Comparison of ENCODE assay signal across 8 cellular contexts in the genomic region with DNA sequence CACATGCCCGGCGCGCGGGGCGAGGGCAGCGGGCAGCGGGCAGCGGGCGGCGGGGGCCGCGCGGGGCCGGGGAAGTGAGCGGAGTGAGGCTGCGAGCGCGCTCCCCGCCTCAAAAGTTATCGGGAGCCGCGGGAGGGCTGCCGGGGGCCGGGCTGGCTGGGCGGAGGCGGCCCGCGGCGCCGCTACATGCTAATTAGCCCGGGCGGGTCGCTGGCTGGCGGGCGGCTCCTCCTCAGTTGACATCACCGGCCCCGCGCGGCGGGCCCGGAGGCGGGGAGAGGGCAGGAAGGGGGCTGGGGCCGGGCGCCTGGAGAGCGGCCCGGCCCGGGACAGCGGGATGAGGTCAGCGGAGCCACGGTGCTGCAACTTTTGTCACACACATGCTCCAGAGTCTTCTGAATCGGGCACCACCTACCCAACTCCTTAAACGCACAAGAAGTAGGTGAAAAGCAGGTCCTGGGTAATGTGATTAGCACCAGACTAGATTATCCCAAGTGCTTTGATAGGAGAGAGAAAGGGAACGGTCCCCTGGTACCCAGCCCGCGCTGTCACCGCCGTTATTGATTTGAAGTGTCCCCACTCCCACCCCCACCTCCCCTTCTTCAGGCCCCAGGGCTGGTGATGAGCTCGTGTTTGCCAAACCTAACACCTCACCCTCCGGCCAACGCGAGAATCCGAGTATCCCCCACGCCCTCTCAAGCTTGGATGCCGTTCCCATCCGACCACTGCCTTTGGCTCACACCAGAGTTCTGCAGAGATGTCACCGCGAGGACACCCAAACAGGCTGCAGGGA. TPM values are rescaled to one million over a fixed set of nuclear protein-coding genes. Genes with fewer than 3 reads are reported as not detected.
DNase-seq lines count a peak whose midpoint lies in the region; ATAC-seq and TF ChIP-seq lines count a peak whose summit lies in the region.

A gene with protein sequence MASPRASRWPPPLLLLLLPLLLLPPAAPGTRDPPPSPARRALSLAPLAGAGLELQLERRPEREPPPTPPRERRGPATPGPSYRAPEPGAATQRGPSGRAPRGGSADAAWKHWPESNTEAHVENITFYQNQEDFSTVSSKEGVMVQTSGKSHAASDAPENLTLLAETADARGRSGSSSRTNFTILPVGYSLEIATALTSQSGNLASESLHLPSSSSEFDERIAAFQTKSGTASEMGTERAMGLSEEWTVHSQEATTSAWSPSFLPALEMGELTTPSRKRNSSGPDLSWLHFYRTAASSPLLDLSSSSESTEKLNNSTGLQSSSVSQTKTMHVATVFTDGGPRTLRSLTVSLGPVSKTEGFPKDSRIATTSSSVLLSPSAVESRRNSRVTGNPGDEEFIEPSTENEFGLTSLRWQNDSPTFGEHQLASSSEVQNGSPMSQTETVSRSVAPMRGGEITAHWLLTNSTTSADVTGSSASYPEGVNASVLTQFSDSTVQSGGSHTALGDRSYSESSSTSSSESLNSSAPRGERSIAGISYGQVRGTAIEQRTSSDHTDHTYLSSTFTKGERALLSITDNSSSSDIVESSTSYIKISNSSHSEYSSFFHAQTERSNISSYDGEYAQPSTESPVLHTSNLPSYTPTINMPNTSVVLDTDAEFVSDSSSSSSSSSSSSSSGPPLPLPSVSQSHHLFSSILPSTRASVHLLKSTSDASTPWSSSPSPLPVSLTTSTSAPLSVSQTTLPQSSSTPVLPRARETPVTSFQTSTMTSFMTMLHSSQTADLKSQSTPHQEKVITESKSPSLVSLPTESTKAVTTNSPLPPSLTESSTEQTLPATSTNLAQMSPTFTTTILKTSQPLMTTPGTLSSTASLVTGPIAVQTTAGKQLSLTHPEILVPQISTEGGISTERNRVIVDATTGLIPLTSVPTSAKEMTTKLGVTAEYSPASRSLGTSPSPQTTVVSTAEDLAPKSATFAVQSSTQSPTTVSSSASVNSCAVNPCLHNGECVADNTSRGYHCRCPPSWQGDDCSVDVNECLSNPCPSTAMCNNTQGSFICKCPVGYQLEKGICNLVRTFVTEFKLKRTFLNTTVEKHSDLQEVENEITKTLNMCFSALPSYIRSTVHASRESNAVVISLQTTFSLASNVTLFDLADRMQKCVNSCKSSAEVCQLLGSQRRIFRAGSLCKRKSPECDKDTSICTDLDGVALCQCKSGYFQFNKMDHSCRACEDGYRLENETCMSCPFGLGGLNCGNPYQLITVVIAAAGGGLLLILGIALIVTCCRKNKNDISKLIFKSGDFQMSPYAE (N-terminal part only) (minus strand): TSS at position 85 of the 793 bp plus-strand sequence. CDS start 107 bp downstream, outside the sequence.

- H3K27ac ChIP-seq in HEK293 (ENCODE audit: extremely low read depth, low read depth, low read length), result peak within 1 kb of the TSS; percentile 75; the same call in 1 of the 2 replicates
- H3K27ac ChIP-seq in colonic mucosa, result peak within 1 kb of the TSS; percentile 68

- POLR2A ChIA-PET in GM10248 (lab: Yijun Ruan, JAX), result interaction anchor here (0.6 kb wide), 1 partner anchor 8 kb away, joined by 7 read pairs; no protein-coding TSS in a partner anchor
- POLR2A ChIA-PET in HEK293 (lab: Yijun Ruan, JAX), result interaction anchor here (0.6 kb wide), 1 partner anchor 11 kb away, joined by 4 read pairs; no protein-coding TSS in a partner anchor

- no peaks in the 10 kb centered on the region for H3K9me3 Mint-ChIP-seq in activated CD4-positive, alpha-beta T cell treated with anti-CD3 and anti-CD28 coated beads, Interleukin-2, amount 10 ng/mL, durations not matched to agents 24 days and 14 days

- DNase-seq in GM10248 (ENCODE audit: extremely low spot score) (peak; percentile 93), NCI-H146 (lab: John Stamatoyannopoulos, UW) (peak; percentile 81), colonic mucosa (peak; percentile 85), left lobe of liver (ENCODE audit: low spot score) (peak; percentile 91)
- DNase-seq in activated CD4-positive, alpha-beta T cell treated with anti-CD3 and anti-CD28 coated beads, Interleukin-2, amount 10 ng/mL, durations not matched to agents 24 days and 14 days, result peak; percentile 94
- peak; percentile 68 for DNase-seq in stimulated activated CD4-positive, alpha-beta T cell treated with anti-CD3 and anti-CD28 coated beads, Interleukin-2, amount 100 ng/mL, for 4 hours (ENCODE audit: low read depth)

- H3K4me3 ChIP-seq in HEK293 (ENCODE audit: low read depth, low read length), result peak within 1 kb of the TSS; percentile 60
- H3K4me3 ChIP-seq in colonic mucosa, result peak within 1 kb of the TSS; percentile 53

- H3K9ac ChIP-seq in colonic mucosa (ENCODE audit: low read depth in 2 of 2, low read length in 2 of 2), result peak within 1 kb of the TSS; percentile 70 to 76

- ATAC-seq in left lobe of liver (peak; percentile 92), HG03469 (IDR thresholded peaks at IDR 0.05; ENCODE audit: unreplicated experiment) (no peak)

- TF ChIP-seq CTCF in GM10248 (IDR thresholded peaks at IDR 0.05; ENCODE audit: control extremely low read depth, extremely low read depth, low read depth, missing control alignments) (no peak), HEK293 (tag by site-specific recombination; IDR thresholded peaks at IDR 0.05) (no peak), colonic mucosa (IDR thresholded peaks at IDR 0.05) (no peak)

- no peaks in the 10 kb centered on the region for H3K36me3 ChIP-seq in HEK293 (ENCODE audit: control insufficient read depth in 2 of 2, insufficient read depth in 1 of 2, low read length in 2 of 2)
- no peaks in the 10 kb centered on the region for H3K36me3 ChIP-seq in colonic mucosa

- peaks cover 4% of the 10 kb centered on the region for H3K36me3 Mint-ChIP-seq in activated CD4-positive, alpha-beta T cell treated with anti-CD3 and anti-CD28 coated beads, Interleukin-2, amount 10 ng/mL, durations not matched to agents 24 days and 14 days (ENCODE audit: low read depth)

- peaks cover 49% of the 10 kb centered on the region for H3K4me1 Mint-ChIP-seq in activated CD4-positive, alpha-beta T cell treated with anti-CD3 and anti-CD28 coated beads, Interleukin-2, amount 10 ng/mL, durations not matched to agents 24 days and 14 days

- intact Hi-C loops in activated CD4-positive, alpha-beta T cell treated with anti-CD3 and anti-CD28 coated beads, Interleukin-2, amount 10 ng/mL, durations not matched to agents 24 days and 14 days (cut with micrococcal nuclease), result loop anchor here (1.0 to 10.0 kb wide), 3 partner anchors 85 to 319 kb away; partner anchors contain the start of gene ZNF148
- intact Hi-C loops in colonic mucosa (cut with DNase I), result no loop called here

- peaks cover 25% of the 10 kb centered on the region for H3K27me3 Mint-ChIP-seq in activated CD4-positive, alpha-beta T cell treated with anti-CD3 and anti-CD28 coated beads, Interleukin-2, amount 10 ng/mL, durations not matched to agents 24 days and 14 days

- H3K4me1 ChIP-seq in HEK293 (ENCODE audit: control insufficient read depth, insufficient read depth, low read length) (peaks cover 16% of the 10 kb centered on the region), colonic mucosa (peaks cover 4% of the 10 kb centered on the region)

- H3K4me3 Mint-ChIP-seq in activated CD4-positive, alpha-beta T cell treated with anti-CD3 and anti-CD28 coated beads, Interleukin-2, amount 10 ng/mL, durations not matched to agents 24 days and 14 days, result peak within 1 kb of the TSS; percentile 89

- no peaks in the 10 kb centered on the region for H3K9me3 ChIP-seq in HEK293 (ENCODE audit: control insufficient read depth, insufficient read depth, low read depth, low read length)
- H3K9me3 ChIP-seq in colonic mucosa, result no peaks in the 10 kb centered on the region

- H3K27me3 ChIP-seq in colonic mucosa, result no peaks in the 10 kb centered on the region

- H3K27ac Mint-ChIP-seq in activated CD4-positive, alpha-beta T cell treated with anti-CD3 and anti-CD28 coated beads, Interleukin-2, amount 10 ng/mL, durations not matched to agents 24 days and 14 days, result peak within 1 kb of the TSS; percentile 86

- CTCF ChIA-PET in GM10248 (lab: Yijun Ruan, JAX) (interaction anchor here (1.1 kb wide), 1 partner anchor 128 kb away, joined by 3 read pairs; no protein-coding TSS in a partner anchor), HEK293 (lab: Yijun Ruan, JAX) (no interaction called here)

TF ChIP-seq in HEK293, 187 proteins besides CTCF, POLR2A, EP300 and RAD21 (continues in another document):
- TF ChIP-seq ZEB2 (tag by site-specific recombination; IDR thresholded peaks at IDR 0.05) (0 out of 2 replicates have a peak, but pooled peaks have one; percentile 28), HIC1 (tag by site-specific recombination; IDR thresholded peaks at IDR 0.05) (peak; percentile 51; the same call in 1 of the 2 replicates), EGR2 (tag by site-specific recombination; IDR thresholded peaks at IDR 0.05; ENCODE audit: low read depth) (peak; percentile 29), ZNF629 (tag by site-specific recombination; IDR thresholded peaks at IDR 0.05) (peak; percentile 38; the same call in 1 of the 2 replicates), SP7 (tag by site-specific recombination; IDR thresholded peaks at IDR 0.05) (peak; percentile 36; the same call in 1 of the 2 replicates), ZNF211 (tag by site-specific recombination; IDR thresholded peaks at IDR 0.05; ENCODE audit: low read depth) (no peak), SP2 (tag by site-specific recombination; IDR thresholded peaks at IDR 0.05) (peak; percentile 19; the same call in 1 of the 2 replicates), ZBTB20 (tag by site-specific recombination; IDR thresholded peaks at IDR 0.05) (peak; percentile 54; the same call in 1 of the 2 replicates)

RNA-seq across cellular contexts. Expression of the gene that starts here (rescaled TPM):
- 35.3 and 40.8 TPM in 2 replicates for total RNA-seq in activated CD4-positive, alpha-beta T cell treated with anti-CD3 and anti-CD28 coated beads, Interleukin-2, amount 10 ng/mL, durations not matched to agents 24 days and 14 days
- total RNA-seq in colonic mucosa (10 to 100 TPM in 1 of 2 donors, 1 to 10 TPM in 1; 5.1 to 10.7 TPM), left lobe of liver (5.4 TPM)
